Comparison of ENCODE assay signal across 8 cellular contexts in the genomic region with DNA sequence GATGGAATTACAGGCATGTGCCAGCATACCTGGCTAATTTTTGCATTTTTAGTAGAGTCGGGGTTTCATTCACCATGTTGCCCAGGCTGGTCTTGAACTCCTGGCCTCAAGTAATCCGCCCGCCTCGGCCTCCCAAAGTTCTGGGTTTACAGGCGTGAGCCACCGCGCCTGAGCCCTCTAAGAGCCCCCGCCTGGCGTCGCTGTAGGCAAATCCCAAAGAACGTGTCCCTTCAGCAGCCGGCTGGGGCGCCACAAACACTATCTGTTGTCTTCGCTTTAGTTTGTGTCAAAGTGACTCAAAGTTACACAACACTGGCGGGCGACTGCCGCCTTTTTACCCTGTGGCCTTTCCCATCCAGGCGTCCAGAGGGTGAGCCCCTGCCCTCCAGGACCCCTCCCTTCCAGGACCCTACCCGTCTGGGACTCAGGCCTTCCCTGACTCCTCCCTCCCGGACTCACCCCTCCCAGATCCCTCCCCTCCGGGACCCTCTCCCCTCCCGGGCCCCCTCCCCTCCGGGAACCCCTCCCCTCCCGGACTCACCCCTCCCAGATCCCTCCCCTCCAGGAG. TPM values are rescaled to one million over a fixed set of nuclear protein-coding genes. Genes with fewer than 3 reads are reported as not detected.
DNase-seq lines count a peak whose midpoint lies in the region; TF ChIP-seq lines count a peak whose summit lies in the region.

No MANE protein-coding gene starts in this region.

- H3K9me3 ChIP-seq in ES-I3 (ENCODE audit: control insufficient read depth, insufficient read depth, low read length) (no peaks in the 10 kb centered on the region), suprapubic skin (no peaks in the 10 kb centered on the region)

- H3K9ac ChIP-seq in ES-I3 (ENCODE audit: low read depth, low read length): peak overlapping the region; percentile 75; the same call in 1 of the 2 replicates

- H3K4me1 ChIP-seq in ES-I3 (ENCODE audit: insufficient read depth, low read length): no peaks in the 10 kb centered on the region; the same call in 1 of the 2 replicates
- H3K4me1 ChIP-seq in suprapubic skin: peaks cover 38% of the 10 kb centered on the region

- DNase-seq in HFF-Myc (ENCODE audit: extremely low read depth, low read depth) (peak; percentile 82), NAMALWA (ENCODE audit: low spot score) (peak; percentile 97), SK-N-DZ (ENCODE audit: low spot score) (peak; percentile 99), glomerular visceral epithelial cell (ENCODE audit: extremely low spot score) (peak; percentile 94), occipital lobe (lab: John Stamatoyannopoulos, UW) (peak; percentile 82), suprapubic skin (ENCODE audit: low spot score in 2 of 2) (peak; percentile 97 to 98)
- peak; percentile 92 for DNase-seq in activated naive CD4-positive, alpha-beta T cell treated with anti-CD3 and anti-CD28 coated beads, Interleukin-2, amount 50 U/mL, for 16 hours

- TF ChIP-seq CTCF in HFF-Myc (IDR thresholded peaks at IDR 0.05; ENCODE audit: low read depth, low read length, missing control alignments) (peak; percentile 84), suprapubic skin (IDR thresholded peaks at IDR 0.05) (peak; percentile 85 to 95)

- peak in 1 of 2 donors; percentile 23 for TF ChIP-seq POLR2A in suprapubic skin (IDR thresholded peaks at IDR 0.05)

- no peaks in the 10 kb centered on the region for H3K27me3 ChIP-seq in suprapubic skin

- peaks cover 10% of the 10 kb centered on the region for H3K36me3 ChIP-seq in ES-I3 (ENCODE audit: insufficient read depth, low read length)
- peaks cover 17% of the 10 kb centered on the region for H3K36me3 ChIP-seq in suprapubic skin

- 2% methylated on average over 23 of the region's 24 CpGs for WGBS in suprapubic skin

- peak overlapping the region; percentile 98 for H3K27ac ChIP-seq in suprapubic skin

- H3K4me3 ChIP-seq in HFF-Myc (replicated peaks; ENCODE audit: low read depth, low read length): peak overlapping the region; percentile 76
- peak overlapping the region; percentile 96 for H3K4me3 ChIP-seq in suprapubic skin

- TF ChIP-seq EP300 in suprapubic skin (IDR thresholded peaks at IDR 0.05): no peak

RNA-seq across cellular contexts. Expression of gene ADRM1, which starts 0.9 kb away (rescaled TPM):
- 295 and 299 TPM in 2 replicates for polyA plus RNA-seq in SK-N-DZ (2014; cell fraction: cytosol; rRNA removed)
- polyA plus RNA-seq in SK-N-DZ (2014; cell fraction: nucleus; rRNA removed): 293 and 298 TPM in 2 replicates
- total RNA-seq in occipital lobe: 30.6 TPM
- total RNA-seq in suprapubic skin: 100 to 1,000 TPM in 3 of 4 donors, 10 to 100 TPM in 1; 84.7 to 155 (median 146) TPM

Comparison
In these comparisons a context has a peak if more than half of its experiments do, and no peak if none do; other contexts are left out.
1. Peak in every context shown above with its lines: DNase-seq, H3K4me3 ChIP-seq and H3K27ac ChIP-seq.